Comparison of ENCODE assay signal across 22 cellular contexts in the genomic region with DNA sequence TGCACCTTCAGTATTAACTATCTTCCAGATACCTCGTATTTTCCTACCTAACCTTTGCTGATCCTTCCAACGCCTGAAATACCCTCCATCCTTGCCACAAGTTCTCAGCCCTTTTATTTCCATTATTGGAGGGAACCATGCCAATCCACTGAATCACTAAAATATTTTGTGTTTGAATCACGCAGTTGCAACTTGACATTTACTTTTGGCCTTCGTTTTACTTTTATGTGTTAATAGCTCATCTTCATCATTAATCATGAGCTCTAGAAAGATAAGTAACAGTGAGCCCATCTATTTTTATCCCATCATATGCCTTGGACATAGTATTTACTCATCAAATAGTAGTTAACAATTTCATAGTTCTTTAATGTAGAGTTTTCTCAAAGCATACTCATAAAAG.
DNase-seq lines count a peak whose midpoint lies in the region; TF ChIP-seq lines count a peak whose summit lies in the region.
"Had no signal": no experiment of that assay in that cellular context is flagged by ENCODE, and none has a peak within 500 bp of the region (broad histone marks: within the 10 kb centered on the region; RNA-seq: fewer than 3 reads in every experiment).

No MANE protein-coding gene starts in this region.

- H3K4me3 ChIP-seq in epithelial cell of esophagus (ENCODE audit: low read length) = no peak overlapping the region
- H3K4me3 ChIP-seq in stomach = no peak overlapping the region
- H3K4me3 ChIP-seq: heart left ventricle, lung, vagina had no signal

- DNase-seq in GM03348 (ENCODE audit: low spot score) (peak; percentile 26), RWPE1 (ENCODE audit: low spot score) (peak; percentile 34), epithelial cell of esophagus (ENCODE audit: low read depth) (peak; percentile 54), myocyte (ENCODE audit: low read depth) (peak; percentile 31), COLO829 (ENCODE audit: low spot score) (no peak), NCI-H446 treated with DMSO at 0.1 percent for 48 hours (lab: John Stamatoyannopoulos, UW) (no peak), SK-N-DZ (ENCODE audit: low spot score) (no peak), stomach (no peak)
- DNase-seq: activated CD4-positive, CD25-positive, alpha-beta regulatory T cell; activated CD8-positive, alpha-beta T cell treated with anti-CD3 and anti-CD28 coated beads, Interleukin-2, amount 10 ng/mL, durations not matched to agents 7 days and 5 days; activated T-cell treated with anti-CD3 and anti-CD28 coated beads, Interleukin-2, amount 50 U/mL, for 72 hours; dermis blood vessel endothelial cell; heart left ventricle; immature natural killer cell; naive thymus-derived CD4-positive, alpha-beta T cell; NCI-H1694 treated with DMSO at 0.1 percent for 48 hours; NCI-H510A; SHP77; stimulated activated CD4-positive, alpha-beta T cell treated with anti-CD3 and anti-CD28 coated beads, Interleukin-2, amount 100 ng/mL, for 48 hours had no signal

- WGBS in stomach, 5 donors = 65 to 78% (median 68%) methylated on average over 4 of the region's 4 CpGs

- no peak for TF ChIP-seq EP300 in stomach (IDR thresholded peaks at IDR 0.05)

- no peak for TF ChIP-seq CTCF in RWPE1 (conservative IDR thresholded peaks at IDR 0.05; ENCODE audit: low read depth)
- no peak for TF ChIP-seq CTCF in epithelial cell of esophagus (IDR thresholded peaks at IDR 0.05; ENCODE audit: insufficient read depth, low read depth, low read length, missing control alignments)
- TF ChIP-seq CTCF in stomach (IDR thresholded peaks at IDR 0.05) = no peak

- POLR2A ChIA-PET in RWPE1 (lab: Yijun Ruan, JAX; ENCODE audit: low non-redundant PET) = no interaction called here

- no peak overlapping the region for H3K27ac ChIP-seq in RWPE1
- H3K27ac ChIP-seq in stomach = no peak overlapping the region
- H3K27ac ChIP-seq: epithelial cell of prostate, heart left ventricle, vagina had no signal

- intact Hi-C loops in stomach (cut with DNase I; ENCODE audit: low total_unique reads) = no loop called here

- CTCF ChIA-PET in RWPE1 (lab: Yijun Ruan, JAX) = no interaction called here

- no peaks in the 10 kb centered on the region for H3K27me3 ChIP-seq in stomach
- H3K27me3 ChIP-seq: heart left ventricle, vagina had no signal

- H3K9me3 ChIP-seq in stomach = no peaks in the 10 kb centered on the region
- H3K9me3 ChIP-seq: heart left ventricle, vagina had no signal

- H3K4me1 ChIP-seq in stomach = no peaks in the 10 kb centered on the region
- H3K4me1 ChIP-seq: heart left ventricle, vagina had no signal

- TF ChIP-seq POLR2A in stomach (IDR thresholded peaks at IDR 0.05) = no peak

- H3K36me3 ChIP-seq in stomach = no peaks in the 10 kb centered on the region
- H3K36me3 ChIP-seq: heart left ventricle, vagina had no signal

Comparison
In these comparisons a context has a peak if more than half of its experiments do, and no peak if none do; other contexts are left out.
1. DNase-seq: peak in GM03348 (single experiment), RWPE1 (single experiment), epithelial cell of esophagus (single experiment) and myocyte (single experiment); none in COLO829 (single experiment), NCI-H446 treated with DMSO at 0.1 percent for 48 hours (single experiment), SK-N-DZ (single experiment) and stomach (single experiment).